Comparison of ENCODE assay signal across 8 cellular contexts in genomic region chr7:130277763-130278643, GRCh38. TPM values are rescaled to one million over a fixed set of nuclear protein-coding genes. Genes with fewer than 3 reads are reported as not detected.
DNase-seq lines count a peak whose midpoint lies in the region; ATAC-seq, FAIRE-seq and TF ChIP-seq lines count a peak whose summit lies in the region.

No MANE protein-coding gene starts in this region.

- no peak for TF ChIP-seq POLR2A in GM12892 (IDR thresholded peaks at IDR 0.05; ENCODE audit: low read depth, low read length)

- no peak overlapping the region for H3K4me3 ChIP-seq in HFF-Myc (replicated peaks; ENCODE audit: low read depth, low read length)

- TF ChIP-seq CTCF in HFF-Myc (IDR thresholded peaks at IDR 0.05; ENCODE audit: low read depth, low read length, missing control alignments), result peak; percentile 56

- peak; percentile 87 for FAIRE-seq in TTC549 (lab: Jason Lieb, UNC)
- FAIRE-seq in GM12892 (lab: Jason Lieb, UNC), result no peak

- DNase-seq in AG08396 (ENCODE audit: low spot score), result peak; percentile 58
- DNase-seq in HFF-Myc (ENCODE audit: extremely low read depth, low read depth), result no peak
- peak; percentile 38 for DNase-seq in glomerular visceral epithelial cell (ENCODE audit: extremely low spot score)
- peak; percentile 72 for DNase-seq in putamen (ENCODE audit: low spot score)
- no peak for DNase-seq in GM12892 (ENCODE audit: insufficient read length)

- ATAC-seq in GM21528 (IDR thresholded peaks at IDR 0.05; ENCODE audit: low FRiP score, unreplicated experiment) (no peak), GM21447 (IDR thresholded peaks at IDR 0.05; ENCODE audit: unreplicated experiment) (no peak)

RNA-seq across cellular contexts. Expression of gene CPA2, which starts 11.3 kb away (rescaled TPM):
- polyA plus RNA-seq in GM12892 (2012; ENCODE audit: missing spikeins), result 0.76 TPM

RNA-seq across cellular contexts. Expression of gene CPA4, which starts 15.0 kb away (rescaled TPM):
- polyA plus RNA-seq in GM12892 (2012; ENCODE audit: missing spikeins), result 0.55 TPM

Comparison
In these comparisons a context has a peak if more than half of its experiments do, and no peak if none do; other contexts are left out.
1. DNase-seq: peak in AG08396 (single experiment), glomerular visceral epithelial cell (single experiment) and putamen (single experiment); none in HFF-Myc (single experiment) and GM12892 (single experiment).